ENCODE assay signal across 8 cellular contexts in the genomic region with DNA sequence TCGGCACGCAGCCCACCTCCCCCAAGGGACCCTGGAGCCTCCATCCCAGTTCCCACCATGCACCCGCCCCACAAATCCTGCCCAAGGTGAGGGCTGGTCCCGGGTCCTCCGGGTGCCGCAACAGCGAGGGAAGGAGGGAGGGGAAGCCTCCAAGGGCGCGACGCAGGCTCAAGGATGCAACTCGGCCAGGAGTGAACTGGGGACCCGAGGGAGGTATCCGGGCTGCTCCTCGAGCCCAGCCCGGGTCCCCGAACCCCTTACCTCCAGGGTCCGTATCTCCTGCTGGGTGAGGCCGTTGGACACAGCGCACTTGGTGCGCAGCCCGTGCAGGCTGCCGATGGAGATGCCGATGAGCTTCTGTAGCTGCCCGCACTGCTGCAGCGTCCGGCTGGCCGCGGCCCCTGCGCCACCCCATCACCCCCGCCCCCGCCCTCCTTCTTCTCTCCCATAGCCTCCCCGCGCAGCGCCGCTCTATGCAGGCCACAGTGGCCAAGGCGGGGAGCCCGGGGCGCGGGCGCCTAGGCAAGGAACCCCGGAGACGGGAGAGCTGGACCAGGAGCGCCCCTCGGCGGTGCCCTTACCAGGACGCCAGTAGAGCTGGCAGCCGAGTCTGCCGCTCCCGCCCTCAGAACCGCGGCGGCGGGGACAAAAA.
DNase-seq lines count a peak whose midpoint lies in the region; ATAC-seq and TF ChIP-seq lines count a peak whose summit lies in the region.

No MANE protein-coding gene starts in this region.

- no peaks in the 10 kb centered on the region for H3K4me1 ChIP-seq in foreskin keratinocyte

- H3K27me3 ChIP-seq in foreskin keratinocyte = peaks cover 54% of the 10 kb centered on the region

- CTCF ChIA-PET in GM10248 (lab: Yijun Ruan, JAX) = no interaction called here

- POLR2A ChIA-PET in GM10248 (lab: Yijun Ruan, JAX) = no interaction called here

- ATAC-seq in foreskin keratinocyte = peak; percentile 24

- no peak for TF ChIP-seq CTCF in GM10248 (IDR thresholded peaks at IDR 0.05; ENCODE audit: control extremely low read depth, extremely low read depth, low read depth, missing control alignments)
- no peak for TF ChIP-seq CTCF in foreskin keratinocyte (conservative IDR thresholded peaks at IDR 0.05)

- H3K27ac ChIP-seq in foreskin keratinocyte = no peak overlapping the region

- intact Hi-C loops in posterior cingulate gyrus (cut with DNase I) = no loop called here

- DNase-seq in GM10248 (ENCODE audit: extremely low spot score) (peak; percentile 2), NCI-H526 (lab: John Stamatoyannopoulos, UW) (peak; percentile 24 to 78), foreskin keratinocyte (no peak), posterior cingulate gyrus (peak in 9 of 10 donors; percentile 35 to 95 (median 62)), occipital lobe (lab: John Stamatoyannopoulos, UW) (no peak), putamen (ENCODE audit: low spot score) (no peak), AML-193 (lab: John Stamatoyannopoulos, UW) (no peak), OCI-M2 (lab: John Stamatoyannopoulos, UW; ENCODE audit: unreplicated experiment) (no peak)

Comparison
In these comparisons a context has a peak if more than half of its experiments do, and no peak if none do; other contexts are left out.
1. DNase-seq: peak in GM10248 (single experiment), NCI-H526 (2 of 2) and posterior cingulate gyrus (9 of 10); none in foreskin keratinocyte (0 of 2), occipital lobe (single experiment), putamen (single experiment), AML-193 (0 of 2) and OCI-M2 (single experiment).